Comparison of ENCODE assay signal across 1 cellular context in the genomic region with DNA sequence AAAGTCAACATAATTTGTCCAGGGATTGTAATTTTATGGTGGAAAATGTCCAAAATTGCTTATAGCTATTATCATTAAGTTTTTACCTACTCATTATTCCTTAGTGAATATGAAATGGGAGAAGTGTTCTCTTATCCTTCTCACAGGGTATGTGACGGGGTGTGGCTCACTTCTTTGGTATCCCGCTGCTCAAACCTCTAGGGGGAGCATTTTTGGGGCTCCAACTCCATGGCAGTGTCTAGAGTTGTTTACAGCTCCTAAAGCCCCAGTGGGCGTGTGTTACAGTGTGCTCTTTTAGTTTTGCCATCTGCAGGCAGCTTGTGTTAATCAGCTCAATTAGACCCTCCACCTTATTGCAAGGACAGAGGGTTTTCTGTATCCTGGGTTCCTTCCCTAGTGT.
TF ChIP-seq lines count a peak whose summit lies in the region.

No MANE protein-coding gene starts in this region.

TF ChIP-seq in HepG2, 621 proteins besides CTCF, POLR2A, EP300 and RAD21 (continued from another document):
- TF ChIP-seq, protein P1, sequence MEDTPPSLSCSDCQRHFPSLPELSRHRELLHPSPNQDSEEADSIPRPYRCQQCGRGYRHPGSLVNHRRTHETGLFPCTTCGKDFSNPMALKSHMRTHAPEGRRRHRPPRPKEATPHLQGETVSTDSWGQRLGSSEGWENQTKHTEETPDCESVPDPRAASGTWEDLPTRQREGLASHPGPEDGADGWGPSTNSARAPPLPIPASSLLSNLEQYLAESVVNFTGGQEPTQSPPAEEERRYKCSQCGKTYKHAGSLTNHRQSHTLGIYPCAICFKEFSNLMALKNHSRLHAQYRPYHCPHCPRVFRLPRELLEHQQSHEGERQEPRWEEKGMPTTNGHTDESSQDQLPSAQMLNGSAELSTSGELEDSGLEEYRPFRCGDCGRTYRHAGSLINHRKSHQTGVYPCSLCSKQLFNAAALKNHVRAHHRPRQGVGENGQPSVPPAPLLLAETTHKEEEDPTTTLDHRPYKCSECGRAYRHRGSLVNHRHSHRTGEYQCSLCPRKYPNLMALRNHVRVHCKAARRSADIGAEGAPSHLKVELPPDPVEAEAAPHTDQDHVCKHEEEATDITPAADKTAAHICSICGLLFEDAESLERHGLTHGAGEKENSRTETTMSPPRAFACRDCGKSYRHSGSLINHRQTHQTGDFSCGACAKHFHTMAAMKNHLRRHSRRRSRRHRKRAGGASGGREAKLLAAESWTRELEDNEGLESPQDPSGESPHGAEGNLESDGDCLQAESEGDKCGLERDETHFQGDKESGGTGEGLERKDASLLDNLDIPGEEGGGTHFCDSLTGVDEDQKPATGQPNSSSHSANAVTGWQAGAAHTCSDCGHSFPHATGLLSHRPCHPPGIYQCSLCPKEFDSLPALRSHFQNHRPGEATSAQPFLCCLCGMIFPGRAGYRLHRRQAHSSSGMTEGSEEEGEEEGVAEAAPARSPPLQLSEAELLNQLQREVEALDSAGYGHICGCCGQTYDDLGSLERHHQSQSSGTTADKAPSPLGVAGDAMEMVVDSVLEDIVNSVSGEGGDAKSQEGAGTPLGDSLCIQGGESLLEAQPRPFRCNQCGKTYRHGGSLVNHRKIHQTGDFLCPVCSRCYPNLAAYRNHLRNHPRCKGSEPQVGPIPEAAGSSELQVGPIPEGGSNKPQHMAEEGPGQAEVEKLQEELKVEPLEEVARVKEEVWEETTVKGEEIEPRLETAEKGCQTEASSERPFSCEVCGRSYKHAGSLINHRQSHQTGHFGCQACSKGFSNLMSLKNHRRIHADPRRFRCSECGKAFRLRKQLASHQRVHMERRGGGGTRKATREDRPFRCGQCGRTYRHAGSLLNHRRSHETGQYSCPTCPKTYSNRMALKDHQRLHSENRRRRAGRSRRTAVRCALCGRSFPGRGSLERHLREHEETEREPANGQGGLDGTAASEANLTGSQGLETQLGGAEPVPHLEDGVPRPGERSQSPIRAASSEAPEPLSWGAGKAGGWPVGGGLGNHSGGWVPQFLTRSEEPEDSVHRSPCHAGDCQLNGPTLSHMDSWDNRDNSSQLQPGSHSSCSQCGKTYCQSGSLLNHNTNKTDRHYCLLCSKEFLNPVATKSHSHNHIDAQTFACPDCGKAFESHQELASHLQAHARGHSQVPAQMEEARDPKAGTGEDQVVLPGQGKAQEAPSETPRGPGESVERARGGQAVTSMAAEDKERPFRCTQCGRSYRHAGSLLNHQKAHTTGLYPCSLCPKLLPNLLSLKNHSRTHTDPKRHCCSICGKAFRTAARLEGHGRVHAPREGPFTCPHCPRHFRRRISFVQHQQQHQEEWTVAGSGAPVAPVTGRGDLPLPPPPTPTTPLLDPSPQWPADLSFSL (CRISPR knock-in tag; IDR thresholded peaks at IDR 0.05) = no peak
- TF ChIP-seq RFXANK (CRISPR knock-in tag; IDR thresholded peaks at IDR 0.05) = no peak
- no peak for TF ChIP-seq ISL2 (CRISPR knock-in tag; IDR thresholded peaks at IDR 0.05)
- TF ChIP-seq ZBTB8A (CRISPR knock-in tag; IDR thresholded peaks at IDR 0.05; ENCODE audit: borderline replicate concordance, low read depth) = no peak
- TF ChIP-seq ZNF121 (CRISPR knock-in tag; IDR thresholded peaks at IDR 0.05) = no peak
- no peak for TF ChIP-seq ZNF543 (CRISPR knock-in tag; IDR thresholded peaks at IDR 0.05)
- TF ChIP-seq PCBP1 (IDR thresholded peaks at IDR 0.05; ENCODE audit: borderline replicate concordance, low read depth, low read length) = no peak
- TF ChIP-seq CEBPZ (IDR thresholded peaks at IDR 0.05; ENCODE audit: low read length) = no peak
- TF ChIP-seq, protein P2, sequence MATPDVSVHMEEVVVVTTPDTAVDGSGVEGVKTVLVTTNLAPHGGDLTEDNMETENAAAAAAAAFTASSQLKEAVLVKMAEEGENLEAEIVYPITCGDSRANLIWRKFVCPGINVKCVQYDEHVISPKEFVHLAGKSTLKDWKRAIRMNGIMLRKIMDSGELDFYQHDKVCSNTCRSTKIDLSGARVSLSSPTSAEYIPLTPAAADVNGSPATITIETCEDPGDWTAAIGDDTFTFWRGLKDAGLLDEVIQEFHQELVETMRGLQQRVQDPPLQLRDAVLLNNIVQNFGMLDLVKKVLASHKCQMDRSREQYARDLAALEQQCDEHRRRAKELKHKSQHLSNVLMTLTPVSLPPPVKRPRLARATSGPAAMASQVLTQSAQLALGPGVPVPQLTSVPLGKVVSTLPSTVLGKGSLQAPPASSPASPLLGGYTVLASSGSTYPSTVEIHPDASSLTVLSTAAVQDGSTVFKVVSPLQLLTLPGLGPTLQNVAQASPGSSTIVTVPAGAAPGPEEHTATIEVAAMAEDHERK (CRISPR knock-in tag; IDR thresholded peaks at IDR 0.05; ENCODE audit: low read depth) = no peak
- no peak for TF ChIP-seq ZNF230 (CRISPR knock-in tag; IDR thresholded peaks at IDR 0.05)
- TF ChIP-seq MYNN (CRISPR knock-in tag; IDR thresholded peaks at IDR 0.05; ENCODE audit: low read depth) = no peak
- no peak for TF ChIP-seq HIC2 (CRISPR knock-in tag; IDR thresholded peaks at IDR 0.05; ENCODE audit: low read depth)
TF ChIP-seq in HepG2: peak in this region for 0.
